18 cellular contexts compared by ENCODE assay signal in genomic region chr22:17820879-17821439, GRCh38.
"Had no signal": no experiment of that assay in that cellular context is flagged by ENCODE, and none has a peak within 500 bp of the region (broad histone marks: within the 10 kb centered on the region; RNA-seq: fewer than 3 reads in every experiment).

No MANE protein-coding gene starts in this region.

- H3K9me3 ChIP-seq: body of pancreas, colonic mucosa, left lung, psoas muscle, right lobe of liver, stomach, testis had no signal

- ATAC-seq: body of pancreas, esophagus mucosa, left lung, psoas muscle, right lobe of liver had no signal

- H3K4me3 ChIP-seq: body of pancreas, colonic mucosa, hepatocyte, left lung, psoas muscle, right lobe of liver, stomach, testis had no signal

- H3K27me3 ChIP-seq: body of pancreas, colonic mucosa, hepatocyte, left lung, right lobe of liver, stomach, testis had no signal

- H3K4me1 ChIP-seq: body of pancreas, colonic mucosa, left lung, psoas muscle, right lobe of liver, stomach, testis had no signal

- FAIRE-seq: keratinocyte had no signal

- H3K9me3 Mint-ChIP-seq: activated B cell treated with CpG ODN at 0.5 μM for 24 hours; activated CD4-positive, alpha-beta T cell treated with anti-CD3 and anti-CD28 coated beads, Interleukin-2, amount 10 ng/mL, durations not matched to agents 7 days and 5 days; neural crest cell; T-helper 1 cell treated with Interleukin-12 subunit alpha and Interleukin-12 subunit beta and Interleukin-4 antibody, amounts not matched to agents 30 μg/mL and 1 μg/mL, for 36 hours had no signal

- DNase-seq: activated B cell treated with CpG ODN at 0.5 μM for 24 hours; activated CD4-positive, alpha-beta T cell treated with anti-CD3 and anti-CD28 coated beads, Interleukin-2, amount 10 ng/mL, durations not matched to agents 7 days and 5 days; activated naive CD4-positive, alpha-beta T cell treated with anti-CD3 and anti-CD28 coated beads, Interleukin-2, amount 50 U/mL, for 16 hours; amygdala; body of pancreas; caudate nucleus; colonic mucosa; left lung; mammary epithelial cell; psoas muscle; right lobe of liver; stomach; testis had no signal

- H3K27ac Mint-ChIP-seq: activated B cell treated with CpG ODN at 0.5 μM for 24 hours; activated CD4-positive, alpha-beta T cell treated with anti-CD3 and anti-CD28 coated beads, Interleukin-2, amount 10 ng/mL, durations not matched to agents 7 days and 5 days; T-helper 1 cell treated with Interleukin-12 subunit alpha and Interleukin-12 subunit beta and Interleukin-4 antibody, amounts not matched to agents 30 μg/mL and 1 μg/mL, for 36 hours had no signal

- H3K27ac ChIP-seq: body of pancreas, colonic mucosa, hepatocyte, left lung, psoas muscle, right lobe of liver, stomach, testis had no signal
